Comparison of ENCODE assay signal across 22 cellular contexts in genomic region chr4:40409835-40410234, GRCh38.
DNase-seq lines count a peak whose midpoint lies in the region; ATAC-seq, FAIRE-seq and TF ChIP-seq lines count a peak whose summit lies in the region.
"Had no signal": no experiment of that assay in that cellular context is flagged by ENCODE, and none has a peak within 500 bp of the region (broad histone marks: within the 10 kb centered on the region; RNA-seq: fewer than 3 reads in every experiment).

No MANE protein-coding gene starts in this region.

- intact Hi-C loops in GM12878 (cut with micrococcal nuclease; ENCODE audit: unreplicated experiment), result no loop called here

- peak; percentile 62 for DNase-seq in ELR (ENCODE audit: low read depth)
- peak; percentile 79 for DNase-seq in M059J (ENCODE audit: low read depth)
- no peak for DNase-seq in GM12878 (ENCODE audit: low read depth, low spot score)
- peak; percentile 21 for DNase-seq in foreskin melanocyte
- no peak for DNase-seq in stimulated activated effector memory CD8-positive, alpha-beta T cell treated with anti-CD3 and anti-CD28 coated beads, Interleukin-12 subunit alpha, Interleukin-12 subunit beta, amount 100 ng/mL, for 72 hours (ENCODE audit: low spot score in 2 of 2)
- no peak for DNase-seq in SK-N-DZ (ENCODE audit: low spot score)
- no peak for DNase-seq in GF-D8 (lab: John Stamatoyannopoulos, UW)
- DNase-seq: activated CD8-positive, alpha-beta memory T cell treated with anti-CD3 and anti-CD28 coated beads for 24 hours; caudate nucleus; DMS79 treated with DMSO at 0.1 percent for 48 hours; lower lobe of right lung; NCI-H1436; NCI-H748 treated with DMSO at 0.1 percent for 48 hours; stimulated activated naive B cell treated with anti-CD40 and anti-IgM and Interleukin-4, amounts not matched to agents 10 μg/mL and 1 μg/mL and 100 μg/mL, for 72 hours; T-helper 2 cell; tibial artery had no signal

- H3K27ac Mint-ChIP-seq in stimulated activated effector memory CD8-positive, alpha-beta T cell treated with anti-CD3 and anti-CD28 coated beads, Interleukin-12 subunit alpha, Interleukin-12 subunit beta, amount 100 ng/mL, for 72 hours, result no peak overlapping the region
- H3K27ac Mint-ChIP-seq: activated naive CD8-positive, alpha-beta T cell; stimulated activated naive B cell treated with anti-CD40 and anti-IgM and Interleukin-4, amounts not matched to agents 10 μg/mL and 1 μg/mL and 100 μg/mL, for 72 hours; WTC11 had no signal

- H3K4me1 ChIP-seq in GM12878 (ENCODE audit: control insufficient read depth, insufficient read depth, low read length), result no peaks in the 10 kb centered on the region
- H3K4me1 ChIP-seq: SJSA1, tibial artery had no signal

- no peak for TF ChIP-seq CTCF in GM12878 (IDR thresholded peaks at IDR 0.05 in 2 of 3, conservative IDR thresholded peaks at IDR 0.05 in 1 of 3; ENCODE audit: control insufficient read depth in 2 of 3, extremely low read depth in 1 of 3, insufficient read depth in 1 of 3, low read depth in 3 of 3, low read length in 3 of 3)

- no peak for TF ChIP-seq EP300 in GM12878 (IDR thresholded peaks at IDR 0.05; ENCODE audit: borderline replicate concordance in 1 of 2, control insufficient read depth in 1 of 2, low read depth in 2 of 2, low read length in 2 of 2)

- no peak overlapping the region for H2AFZ ChIP-seq in GM12878 (ENCODE audit: control insufficient read depth, low read depth, low read length)

- no peak overlapping the region for H3K4me2 ChIP-seq in GM12878 (ENCODE audit: control insufficient read depth, insufficient read depth)

- H3K9ac ChIP-seq in GM12878 (ENCODE audit: control insufficient read depth, insufficient read depth, low read length), result no peak overlapping the region

- H3K4me3 Mint-ChIP-seq in stimulated activated effector memory CD8-positive, alpha-beta T cell treated with anti-CD3 and anti-CD28 coated beads, Interleukin-12 subunit alpha, Interleukin-12 subunit beta, amount 100 ng/mL, for 72 hours, result no peak overlapping the region
- H3K4me3 Mint-ChIP-seq: activated naive CD8-positive, alpha-beta T cell; stimulated activated naive B cell treated with anti-CD40 and anti-IgM and Interleukin-4, amounts not matched to agents 10 μg/mL and 1 μg/mL and 100 μg/mL, for 72 hours; WTC11 had no signal

- no peaks in the 10 kb centered on the region for H3K4me1 Mint-ChIP-seq in stimulated activated effector memory CD8-positive, alpha-beta T cell treated with anti-CD3 and anti-CD28 coated beads, Interleukin-12 subunit alpha, Interleukin-12 subunit beta, amount 100 ng/mL, for 72 hours
- H3K4me1 Mint-ChIP-seq: stimulated activated naive B cell treated with anti-CD40 and anti-IgM and Interleukin-4, amounts not matched to agents 10 μg/mL and 1 μg/mL and 100 μg/mL, for 72 hours; WTC11 had no signal

- CTCF ChIA-PET in GM12878 (lab: Yijun Ruan, JAX), result no interaction called here

- no peaks in the 10 kb centered on the region for H3K79me2 ChIP-seq in GM12878 (ENCODE audit: control insufficient read depth, insufficient read depth, low read length)

- in situ Hi-C loops in GM12878 (cut with MboI), result no loop called here

- H4K20me1 ChIP-seq in GM12878 (ENCODE audit: control insufficient read depth, insufficient read depth), result no peaks in the 10 kb centered on the region

- 0% methylated on average over 1 of the region's 1 CpG for WGBS in GM12878 (ENCODE audit: insufficient coverage, insufficient replicate concordance, low lambda C conversion rate, missing lambda C conversion rate)

- RAD21 ChIA-PET in GM12878 (lab: Charles Lee; ENCODE audit: unreplicated experiment), result interaction anchor here (0.6 kb wide), 1 partner anchor 312 kb away, joined by 3 read pairs; no protein-coding TSS in a partner anchor

- no peak for FAIRE-seq in GM12878 (lab: Jason Lieb, UNC)

- no peaks in the 10 kb centered on the region for H3K36me3 Mint-ChIP-seq in stimulated activated effector memory CD8-positive, alpha-beta T cell treated with anti-CD3 and anti-CD28 coated beads, Interleukin-12 subunit alpha, Interleukin-12 subunit beta, amount 100 ng/mL, for 72 hours

- TF ChIP-seq POLR2A in GM12878 (IDR thresholded peaks at IDR 0.05; ENCODE audit: low read depth, low read length), result no peak

- SMC1A ChIA-PET in GM12878 (lab: Charles Lee; ENCODE audit: uncharacterized antibody, unreplicated experiment), result interaction anchor here (0.9 kb wide), 1 partner anchor 77 kb away, joined by 4 read pairs; no protein-coding TSS in a partner anchor

- H3K27me3 ChIP-seq in GM12878 (replicated peaks in 1 of 2; ENCODE audit: control insufficient read depth in 2 of 2, insufficient read depth in 2 of 2, low read length in 1 of 2), result no peaks in the 10 kb centered on the region
- H3K27me3 ChIP-seq: SJSA1, tibial artery had no signal

- H3K9me3 ChIP-seq in GM12878 (replicated peaks; ENCODE audit: control insufficient read depth, insufficient read depth, low read length), result peaks cover 6% of the 10 kb centered on the region; the same call in 1 of the 3 replicates
- H3K9me3 ChIP-seq: lower lobe of right lung, SJSA1, tibial artery had no signal

- peaks cover 4% of the 10 kb centered on the region for H3K9me3 Mint-ChIP-seq in stimulated activated effector memory CD8-positive, alpha-beta T cell treated with anti-CD3 and anti-CD28 coated beads, Interleukin-12 subunit alpha, Interleukin-12 subunit beta, amount 100 ng/mL, for 72 hours

- BruUV-seq in GM12878 (replicated peaks; lab: Mats Ljungman, UMichigan), result no TSS peak

- no peak overlapping the region for H3K27ac ChIP-seq in GM12878 (ENCODE audit: control insufficient read depth, insufficient read depth)
- H3K27ac ChIP-seq: lower lobe of right lung, SJSA1, tibial artery had no signal

- ATAC-seq in GM12878 (peak; percentile 30; the same call in 1 of the 3 replicates), GM21786 (IDR thresholded peaks at IDR 0.05; ENCODE audit: unreplicated experiment) (no peak)
- ATAC-seq in stimulated activated effector memory CD8-positive, alpha-beta T cell treated with anti-CD3 and anti-CD28 coated beads, Interleukin-12 subunit alpha, Interleukin-12 subunit beta, amount 100 ng/mL, for 72 hours, result no peak
- ATAC-seq: esophagus mucosa; lower lobe of right lung; sciatic nerve; stimulated activated naive B cell treated with anti-CD40 and anti-IgM and Interleukin-4, amounts not matched to agents 10 μg/mL and 1 μg/mL and 100 μg/mL, for 72 hours; WTC11 had no signal

- POLR2A ChIA-PET in GM12878 (lab: Charles Lee), result no interaction called here

- H3K36me3 ChIP-seq in GM12878 (ENCODE audit: control insufficient read depth in 2 of 2, insufficient read depth in 2 of 2, low read length in 1 of 2), result no peaks in the 10 kb centered on the region
- H3K36me3 ChIP-seq: lower lobe of right lung, SJSA1, tibial artery had no signal

- no peak overlapping the region for H3K4me3 ChIP-seq in GM12878
- H3K4me3 ChIP-seq: lower lobe of right lung, SJSA1, tibial artery had no signal

- no peak for TF ChIP-seq RAD21 in GM12878 (IDR thresholded peaks at IDR 0.05; ENCODE audit: insufficient read depth, low read depth, low read length)

TF ChIP-seq in GM12878, 131 proteins besides CTCF, POLR2A, EP300 and RAD21:
- TF ChIP-seq NFIC (IDR thresholded peaks at IDR 0.05; ENCODE audit: low read depth, low read length) (no peak), RUNX3 (IDR thresholded peaks at IDR 0.05; ENCODE audit: low read length) (0 out of 2 replicates have a peak, but pooled peaks have one; percentile 7)

Comparison
In these comparisons a context has a peak if more than half of its experiments do, and no peak if none do; other contexts are left out.
1. DNase-seq: peak in ELR (single experiment), M059J (single experiment) and foreskin melanocyte (single experiment); none in GM12878 (single experiment), stimulated activated effector memory CD8-positive, alpha-beta T cell treated with anti-CD3 and anti-CD28 coated beads, Interleukin-12 subunit alpha, Interleukin-12 subunit beta, amount 100 ng/mL, for 72 hours (0 of 2), SK-N-DZ (single experiment) and GF-D8 (single experiment).